In the genomic region with DNA sequence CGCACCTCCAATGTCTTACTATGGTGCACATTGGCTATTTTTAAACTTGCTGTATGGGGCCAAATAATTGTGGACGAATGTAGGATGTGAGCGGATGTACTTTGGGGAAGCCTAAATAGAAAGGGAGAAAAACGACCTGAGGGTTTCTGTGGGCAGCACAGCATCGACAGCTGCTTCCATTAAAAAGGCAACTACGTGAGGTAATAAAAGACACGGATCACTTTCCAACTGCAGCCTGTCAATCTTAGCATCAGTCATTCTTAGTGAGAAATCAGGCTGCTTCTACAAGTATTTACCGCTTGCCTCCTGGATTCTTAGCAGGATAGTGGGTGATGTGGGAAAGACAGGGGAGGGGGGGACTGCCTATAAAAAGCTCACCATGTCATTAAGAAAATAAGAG, we compare ENCODE assay signal across 13 cellular contexts.
"Had no signal": no experiment of that assay in that cellular context is flagged by ENCODE, and none has a peak within 500 bp of the region (broad histone marks: within the 10 kb centered on the region; RNA-seq: fewer than 3 reads in every experiment).

No MANE protein-coding gene starts in this region.

- DNase-seq: cortex of kidney; effector memory CD4-positive, alpha-beta T cell; heart left ventricle; hippocampal formation; left colon; mesendoderm; naive thymus-derived CD4-positive, alpha-beta T cell; posterior cingulate gyrus; stimulated activated CD4-positive, alpha-beta T cell treated with anti-CD3 and anti-CD28 coated beads, Interleukin-2, amount 100 ng/mL, for 48 hours; stimulated activated naive CD4-positive, alpha-beta T cell treated with Interleukin-2 at 50 U/mL for 16 hours; thyroid gland had no signal

- H3K4me3 Mint-ChIP-seq: naive thymus-derived CD4-positive, alpha-beta T cell; type B pancreatic cell had no signal

- ATAC-seq: esophagus mucosa; heart left ventricle; left colon; naive thymus-derived CD4-positive, alpha-beta T cell had no signal

- H3K9me3 Mint-ChIP-seq: type B pancreatic cell had no signal

- H3K27ac Mint-ChIP-seq: type B pancreatic cell had no signal

- H3K27me3 Mint-ChIP-seq: naive thymus-derived CD4-positive, alpha-beta T cell had no signal
